In the genomic region with DNA sequence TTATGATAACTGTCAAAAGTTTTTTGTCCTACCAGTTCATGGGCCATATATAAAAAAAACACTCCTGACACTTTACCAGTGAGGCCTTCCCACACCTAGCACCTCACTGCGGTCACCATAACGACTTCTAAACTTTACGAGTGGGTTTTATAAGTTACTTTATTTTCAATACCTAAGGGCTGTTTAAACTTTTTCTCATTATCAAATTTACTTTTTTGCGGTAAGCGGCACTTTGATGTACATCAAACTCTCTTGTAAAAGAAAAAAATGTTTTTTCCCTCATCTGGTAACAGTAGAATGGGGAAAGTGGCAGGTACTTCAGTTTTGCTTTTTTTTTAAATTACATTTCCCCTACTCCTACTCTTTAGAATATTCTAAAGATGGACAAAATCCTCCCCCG, we compare ENCODE assay signal across 25 cellular contexts. TPM values are rescaled to one million over a fixed set of nuclear protein-coding genes. Genes with fewer than 3 reads are reported as not detected.
DNase-seq lines count a peak whose midpoint lies in the region; ATAC-seq, FAIRE-seq and TF ChIP-seq lines count a peak whose summit lies in the region.
"Had no signal": no experiment of that assay in that cellular context is flagged by ENCODE, and none has a peak within 500 bp of the region (broad histone marks: within the 10 kb centered on the region; RNA-seq: fewer than 3 reads in every experiment).

No MANE protein-coding gene starts in this region.

- no peak overlapping the region for H3K27ac Mint-ChIP-seq in activated T-cell treated with anti-CD3 and anti-CD28 coated beads, Interleukin-2, amount 50 U/mL, for 24 hours
- no peak overlapping the region for H3K27ac Mint-ChIP-seq in T-cell
- peak overlapping the region; percentile 91 for H3K27ac Mint-ChIP-seq in activated naive CD8-positive, alpha-beta T cell treated with anti-CD3 and anti-CD28 coated beads, Interleukin-2, amount 10 ng/mL, durations not matched to agents 7 days and 5 days

- H3K9me3 Mint-ChIP-seq in activated T-cell treated with anti-CD3 and anti-CD28 coated beads, Interleukin-2, amount 50 U/mL, for 24 hours = no peaks in the 10 kb centered on the region
- no peaks in the 10 kb centered on the region for H3K9me3 Mint-ChIP-seq in T-cell
- H3K9me3 Mint-ChIP-seq in activated naive CD8-positive, alpha-beta T cell treated with anti-CD3 and anti-CD28 coated beads, Interleukin-2, amount 10 ng/mL, durations not matched to agents 7 days and 5 days = no peaks in the 10 kb centered on the region

- TF ChIP-seq POLR2A in thyroid gland (IDR thresholded peaks at IDR 0.05) = no peak

- peaks cover 57% of the 10 kb centered on the region for H3K36me3 Mint-ChIP-seq in activated T-cell treated with anti-CD3 and anti-CD28 coated beads, Interleukin-2, amount 50 U/mL, for 24 hours (ENCODE audit: low read depth)
- H3K36me3 Mint-ChIP-seq in T-cell = peaks cover 25% of the 10 kb centered on the region
- peaks cover 20% of the 10 kb centered on the region for H3K36me3 Mint-ChIP-seq in activated naive CD8-positive, alpha-beta T cell treated with anti-CD3 and anti-CD28 coated beads, Interleukin-2, amount 10 ng/mL, durations not matched to agents 7 days and 5 days

- no peaks in the 10 kb centered on the region for H3K27me3 ChIP-seq in small intestine (ENCODE audit: control insufficient read depth in 2 of 2, insufficient read depth in 2 of 2, low read length in 2 of 2)
- H3K27me3 ChIP-seq in brain microvascular endothelial cell (replicated peaks) = no peaks in the 10 kb centered on the region
- H3K27me3 ChIP-seq in thyroid gland = no peaks in the 10 kb centered on the region
- H3K27me3 ChIP-seq: BLaER1, cardiac muscle cell had no signal

- FAIRE-seq in small intestine (lab: Jason Lieb, UNC) = no peak
- FAIRE-seq: A549, G401.6, islet of Langerhans had no signal

- no peaks in the 10 kb centered on the region for H3K27me3 Mint-ChIP-seq in activated T-cell treated with anti-CD3 and anti-CD28 coated beads, Interleukin-2, amount 50 U/mL, for 24 hours
- no peaks in the 10 kb centered on the region for H3K27me3 Mint-ChIP-seq in T-cell
- no peaks in the 10 kb centered on the region for H3K27me3 Mint-ChIP-seq in activated naive CD8-positive, alpha-beta T cell treated with anti-CD3 and anti-CD28 coated beads, Interleukin-2, amount 10 ng/mL, durations not matched to agents 7 days and 5 days

- in situ Hi-C loops in brain microvascular endothelial cell (cut with HindIII; ENCODE audit: low pct_ligation_motif_present, low sequenced_read_pairs) = no loop called here

- peak overlapping the region; percentile 75 for H3K4me3 Mint-ChIP-seq in activated T-cell treated with anti-CD3 and anti-CD28 coated beads, Interleukin-2, amount 50 U/mL, for 24 hours
- peak overlapping the region in 2 of 3 donors; percentile 39 to 57 for H3K4me3 Mint-ChIP-seq in T-cell
- peak overlapping the region; percentile 73 for H3K4me3 Mint-ChIP-seq in activated naive CD8-positive, alpha-beta T cell treated with anti-CD3 and anti-CD28 coated beads, Interleukin-2, amount 10 ng/mL, durations not matched to agents 7 days and 5 days

- H3K36me3 ChIP-seq in small intestine (ENCODE audit: control insufficient read depth in 2 of 2, insufficient read depth in 2 of 2, low read length in 2 of 2) = no peaks in the 10 kb centered on the region
- no peaks in the 10 kb centered on the region for H3K36me3 ChIP-seq in brain microvascular endothelial cell (replicated peaks)
- no peaks in the 10 kb centered on the region for H3K36me3 ChIP-seq in thyroid gland
- H3K36me3 ChIP-seq: cardiac muscle cell, thoracic aorta had no signal

- DNase-seq in activated T-cell treated with anti-CD3 and anti-CD28 coated beads, Interleukin-2, amount 50 U/mL, for 24 hours = no peak
- DNase-seq in activated T-cell treated with anti-CD3 and anti-CD28 coated beads for 4 hours (no peak), T-cell (peak in 20 of 34 experiments; percentile 34 to 54 (median 42)), small intestine (no peak), brain microvascular endothelial cell (no peak), thyroid gland (no peak), GF-D8 (lab: John Stamatoyannopoulos, UW) (no peak)
- DNase-seq in activated naive CD8-positive, alpha-beta T cell treated with anti-CD3 and anti-CD28 coated beads, Interleukin-2, amount 10 ng/mL, durations not matched to agents 7 days and 5 days = no peak
- DNase-seq: activated CD4-positive, alpha-beta T cell treated with anti-CD3 and anti-CD28 coated beads for 1 hour; amygdala; foreskin fibroblast; hippocampal formation; NCI-H2107; NCI-H524; retina; RPMI8226 had no signal

- H3K9me3 ChIP-seq in small intestine (ENCODE audit: control insufficient read depth, low read depth) (no peaks in the 10 kb centered on the region), thyroid gland (no peaks in the 10 kb centered on the region)
- H3K9me3 ChIP-seq: A549, thoracic aorta had no signal

- CTCF ChIA-PET in T-cell (lab: Charles Lee) = no interaction called here

- no peak overlapping the region for H3K4me3 ChIP-seq in small intestine (ENCODE audit: low read depth in 1 of 2, low read length in 2 of 2)
- no peak overlapping the region for H3K4me3 ChIP-seq in brain microvascular endothelial cell (ENCODE audit: low read depth, low read length)
- H3K4me3 ChIP-seq in thyroid gland (replicated peaks in 1 of 3) = no peak overlapping the region
- H3K4me3 ChIP-seq: A549, BLaER1, cardiac muscle cell, lung, SK-N-MC, thoracic aorta had no signal

- POLR2A ChIA-PET in T-cell (lab: Charles Lee) = interaction anchor here in 1 of 2 donors (0.6 to 0.7 kb wide), 2 partner anchors 13 to 31 kb away, joined by 3 to 5 read pairs; no protein-coding TSS in a partner anchor
- POLR2A ChIA-PET in activated naive CD8-positive, alpha-beta T cell treated with anti-CD3 and anti-CD28 coated beads, Interleukin-2, amount 10 ng/mL, durations not matched to agents 7 days and 5 days (lab: Charles Lee) = interaction anchor here (1.3 kb wide), 1 partner anchor 11 kb away, joined by 4 read pairs; no protein-coding TSS in a partner anchor

- H3K4me1 ChIP-seq in small intestine (ENCODE audit: control insufficient read depth in 2 of 2, insufficient read depth in 1 of 2, low read depth in 1 of 2, low read length in 1 of 2) = peaks cover 0 to 2% of the 10 kb centered on the region in 2 donors
- H3K4me1 ChIP-seq in thyroid gland = peaks cover 5 to 20% of the 10 kb centered on the region in 2 donors
- H3K4me1 ChIP-seq: A549 had no signal

- H3K27ac ChIP-seq in small intestine (ENCODE audit: low read depth in 1 of 2, low read length in 1 of 2) (peak overlapping the region; percentile 38 to 48), brain microvascular endothelial cell (no peak overlapping the region), thyroid gland (no peak overlapping the region)
- H3K27ac ChIP-seq: A549, BLaER1, cardiac muscle cell, HL-60, SK-N-MC, thoracic aorta had no signal

- H3K4me1 Mint-ChIP-seq in activated T-cell treated with anti-CD3 and anti-CD28 coated beads, Interleukin-2, amount 50 U/mL, for 24 hours (ENCODE audit: low read depth) = peaks cover 45% of the 10 kb centered on the region
- peaks cover 0 to 45% (median 42%) of the 10 kb centered on the region in 3 donors for H3K4me1 Mint-ChIP-seq in T-cell
- H3K4me1 Mint-ChIP-seq in activated naive CD8-positive, alpha-beta T cell treated with anti-CD3 and anti-CD28 coated beads, Interleukin-2, amount 10 ng/mL, durations not matched to agents 7 days and 5 days = peaks cover 62% of the 10 kb centered on the region

- TF ChIP-seq CTCF in brain microvascular endothelial cell (IDR thresholded peaks at IDR 0.05; ENCODE audit: low read depth, low read length, missing control alignments) (no peak), thyroid gland (IDR thresholded peaks at IDR 0.05) (no peak)

- intact Hi-C loops in thyroid gland (cut with DNase I) = no loop called here

- peak in 3 of 4 experiments; percentile 13 to 56 (median 17) for ATAC-seq in T-cell (replicated peaks in 1 of 4)
- no peak for ATAC-seq in activated naive CD8-positive, alpha-beta T cell treated with anti-CD3 and anti-CD28 coated beads, Interleukin-2, amount 10 ng/mL, durations not matched to agents 7 days and 5 days (ENCODE audit: low read depth)
- ATAC-seq: A549 had no signal

- 74 to 86% (median 81%) methylated on average over 6 of the region's 6 CpGs for WGBS in small intestine, 3 donors
- 91 to 96% methylated on average over 6 of the region's 6 CpGs for WGBS in thyroid gland, 2 donors

RNA-seq across cellular contexts. Expression of a gene that starts 36.2 kb away (rescaled TPM):
- total RNA-seq in T-cell = 100 to 1,000 TPM; 466 to 573 (median 534) TPM
- 100 to 1,000 TPM; 363 to 409 TPM for total RNA-seq in activated naive CD8-positive, alpha-beta T cell treated with anti-CD3 and anti-CD28 coated beads, Interleukin-2, amount 10 ng/mL, durations not matched to agents 7 days and 5 days
- 10 to 100 TPM; 17.9 to 33.8 (median 27.1) TPM for polyA plus RNA-seq in small intestine
- 100 to 1,000 TPM in 2 of 4 donors, 10 to 100 TPM in 2; 67.0 to 206 (median 95.9) TPM for total RNA-seq in thyroid gland

Comparison
In these comparisons a context has a peak if more than half of its experiments do, and no peak if none do; other contexts are left out.
1. DNase-seq: peak in T-cell (20 of 34); none in activated T-cell treated with anti-CD3 and anti-CD28 coated beads, Interleukin-2, amount 50 U/mL, for 24 hours (single experiment), activated T-cell treated with anti-CD3 and anti-CD28 coated beads for 4 hours (single experiment), activated naive CD8-positive, alpha-beta T cell treated with anti-CD3 and anti-CD28 coated beads, Interleukin-2, amount 10 ng/mL, durations not matched to agents 7 days and 5 days (single experiment), small intestine (single experiment), brain microvascular endothelial cell (single experiment), thyroid gland (0 of 2) and GF-D8 (single experiment).
2. H3K27ac ChIP-seq: peak in small intestine (2 of 2); none in brain microvascular endothelial cell (single experiment) and thyroid gland (0 of 3).
3. Peak in every context shown above with its lines, with median percentiles within 50 percentile points of each other: H3K4me3 Mint-ChIP-seq.